ENCODE assay signal across 1 cellular context in the genomic region with DNA sequence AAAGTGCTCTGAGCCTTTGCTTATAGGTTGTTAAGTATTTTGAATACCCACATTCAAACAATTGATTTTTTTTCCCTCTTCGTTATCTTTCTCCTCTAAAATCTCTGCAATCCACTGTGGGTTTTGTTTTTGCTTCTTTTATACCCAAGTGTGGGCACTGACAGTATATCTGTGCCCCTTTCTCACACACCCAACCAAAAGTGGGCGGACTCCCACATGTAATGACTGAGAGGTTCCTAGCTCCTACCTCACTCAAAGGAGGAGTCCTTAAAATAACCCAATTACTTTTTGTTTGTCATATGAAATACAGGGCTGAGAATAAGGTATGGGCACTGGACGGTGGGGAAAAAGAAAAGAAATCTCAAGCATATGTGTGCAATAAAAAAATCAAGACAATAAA.
A peak's percentile ranks its signal among the peaks of the same experiment; 100 is the strongest.
TF ChIP-seq lines count a peak whose summit lies in the region.

No MANE protein-coding gene starts in this region.

TF ChIP-seq in HepG2, 621 proteins besides CTCF, POLR2A, EP300 and RAD21:
- TF ChIP-seq RELA (CRISPR knock-in tag; IDR thresholded peaks at IDR 0.05) (no peak), CEBPB (IDR thresholded peaks at IDR 0.05; ENCODE audit: borderline replicate concordance, low read depth, low read length) (0 out of 2 replicates have a peak, but pooled peaks have one; percentile 13)
